In genomic region chr17:63954402-63955063, GRCh38 we compare ENCODE assay signal across 10 cellular contexts. TPM values are rescaled to one million over a fixed set of nuclear protein-coding genes. Genes with fewer than 3 reads are reported as not detected.
DNase-seq lines count a peak whose midpoint lies in the region; ATAC-seq and FAIRE-seq lines count a peak whose summit lies in the region.
"Had no signal": no experiment of that assay in that cellular context is flagged by ENCODE, and none has a peak within 500 bp of the region (broad histone marks: within the 10 kb centered on the region; RNA-seq: fewer than 3 reads in every experiment).

No MANE protein-coding gene starts in this region.

- peak; percentile 71 for ATAC-seq in GM18498 (IDR thresholded peaks at IDR 0.05; ENCODE audit: unreplicated experiment)
- peak; percentile 59 for ATAC-seq in GM21786 (IDR thresholded peaks at IDR 0.05; ENCODE audit: unreplicated experiment)
- ATAC-seq in T-helper 17 cell, result peak; percentile 79
- ATAC-seq in HG02870 (IDR thresholded peaks at IDR 0.05; ENCODE audit: unreplicated experiment), result no peak
- ATAC-seq in HG03039 (IDR thresholded peaks at IDR 0.05; ENCODE audit: unreplicated experiment), result no peak

- DNase-seq in T-helper 17 cell (no peak), myocyte (ENCODE audit: low read depth) (peak; percentile 76), urothelium cell line (ENCODE audit: low spot score) (no peak)
- DNase-seq: NCI-H187 had no signal

- no peak for FAIRE-seq in urothelium cell line (lab: Jason Lieb, UNC)

- no peaks in the 10 kb centered on the region for H3K36me3 Mint-ChIP-seq in T-helper 17 cell (ENCODE audit: low read depth)

- H3K27ac Mint-ChIP-seq in T-helper 17 cell, result peak overlapping the region; percentile 82
- H3K27ac Mint-ChIP-seq: nephron had no signal

- H3K4me3 Mint-ChIP-seq in T-helper 17 cell, result peak overlapping the region; percentile 65
- H3K4me3 Mint-ChIP-seq: nephron had no signal

- H3K9me3 ChIP-seq in T-helper 17 cell (ENCODE audit: control insufficient read depth, low read length, poor library complexity, severe bottlenecking), result no peaks in the 10 kb centered on the region

- peaks cover 20% of the 10 kb centered on the region for H3K4me1 Mint-ChIP-seq in T-helper 17 cell

- H3K27me3 Mint-ChIP-seq in T-helper 17 cell, result no peaks in the 10 kb centered on the region

RNA-seq across cellular contexts. Expression of gene SCN4A, which starts 18.2 kb away (rescaled TPM):
- total RNA-seq in T-helper 17 cell (under 1 TPM; 0.02 to 0.16 TPM), myocyte (99.4 and 105 TPM in 2 replicates)
- polyA plus RNA-seq in myocyte (2012), result 8.0 TPM
- total RNA-seq: epithelial cell of proximal tubule had no signal

RNA-seq across cellular contexts. Expression of gene CD79B, which starts 22.4 kb away (rescaled TPM):
- total RNA-seq in T-helper 17 cell (10 to 100 TPM; 19.5 to 31.1 TPM), myocyte (0.99 and 4.8 TPM in 2 replicates)
- polyA plus RNA-seq in myocyte (2012), result not detected
- total RNA-seq: epithelial cell of proximal tubule had no signal

RNA-seq across cellular contexts. Expression of gene GH1, which starts 35.9 kb away (rescaled TPM):
- total RNA-seq in T-helper 17 cell (not detected), myocyte (not detected in 2 replicates)
- not detected for polyA plus RNA-seq in myocyte (2012)
- total RNA-seq: epithelial cell of proximal tubule had no signal

RNA-seq across cellular contexts. Expression of gene CSHL1, which starts 43.5 kb away (rescaled TPM):
- not detected for total RNA-seq in T-helper 17 cell
- not detected in 2 replicates for total RNA-seq in myocyte
- polyA plus RNA-seq in myocyte (2012), result not detected
- total RNA-seq: epithelial cell of proximal tubule had no signal

RNA-seq across cellular contexts. Expression of gene PRR29, which starts 43.6 kb away (rescaled TPM):
- 1 to 10 TPM; 1.7 to 3.3 TPM for total RNA-seq in T-helper 17 cell
- total RNA-seq in myocyte, result 0.08 and 0.26 TPM in 2 replicates
- polyA plus RNA-seq in myocyte (2012), result 0.06 TPM

Comparison
In these comparisons a context has a peak if more than half of its experiments do, and no peak if none do; other contexts are left out.
1. ATAC-seq: peak in GM18498 (single experiment), GM21786 (single experiment) and T-helper 17 cell (single experiment); none in HG02870 (single experiment) and HG03039 (single experiment).
2. RNA of gene SCN4A, which starts 18.2 kb away (total RNA-seq): 99.4 to 105 TPM in myocyte; 0.02 to 0.16 TPM in T-helper 17 cell; every median in the first group is over 10 times any median in the second.